ENCODE assay signal across 11 cellular contexts in genomic region chr7:150979706-150980390, GRCh38. TPM values are rescaled to one million over a fixed set of nuclear protein-coding genes. Genes with fewer than 3 reads are reported as not detected.
DNase-seq lines count a peak whose midpoint lies in the region; ATAC-seq and TF ChIP-seq lines count a peak whose summit lies in the region.
"Had no signal": no experiment of that assay in that cellular context is flagged by ENCODE, and none has a peak within 500 bp of the region (broad histone marks: within the 10 kb centered on the region; RNA-seq: fewer than 3 reads in every experiment).

No MANE protein-coding gene starts in this region.

- intact Hi-C loops in Caco-2 (cut with micrococcal nuclease; ENCODE audit: unreplicated experiment), result no loop called here
- intact Hi-C loops in left ventricle myocardium superior (cut with micrococcal nuclease), result loop anchor here (10.0 kb wide), 1 partner anchor 195 kb away; no protein-coding TSS in a partner anchor

- H3K27ac ChIP-seq in parathyroid adenoma, result peak overlapping the region; percentile 95
- H3K27ac ChIP-seq: C4-2B, skin epidermis had no signal

- no peak overlapping the region for H3K9ac ChIP-seq in parathyroid adenoma

- DNase-seq in Caco-2, result no peak
- DNase-seq in RKO (ENCODE audit: low spot score), result peak; percentile 52
- DNase-seq in left ventricle myocardium superior, result peak; percentile 45
- DNase-seq in inferior parietal cortex (ENCODE audit: extremely low spot score), result no peak
- DNase-seq in ecto neural progenitor cell (ENCODE audit: low spot score), result no peak
- no peak for DNase-seq in stimulated activated CD4-positive, alpha-beta T cell treated with anti-CD3 and anti-CD28 coated beads, Interleukin-15, amount 100 ng/mL, for 24 hours
- DNase-seq in GDM1 (lab: John Stamatoyannopoulos, UW), result no peak

- peaks cover 11% of the 10 kb centered on the region for H3K4me1 Mint-ChIP-seq in Caco-2 (ENCODE audit: low read depth, unreplicated experiment)

- H3K4me1 ChIP-seq in Caco-2 (peaks cover 12% of the 10 kb centered on the region; the same call in 1 of the 2 replicates), parathyroid adenoma (peaks cover 28% of the 10 kb centered on the region)

- H3K27me3 ChIP-seq in Caco-2 (replicated peaks; ENCODE audit: control insufficient read depth, insufficient read depth, low read length) (no peaks in the 10 kb centered on the region), parathyroid adenoma (ENCODE audit: control insufficient read depth, insufficient read depth, low read length) (no peaks in the 10 kb centered on the region)

- peaks cover 18% of the 10 kb centered on the region for H3K27me3 Mint-ChIP-seq in Caco-2 (ENCODE audit: insufficient read depth, unreplicated experiment)

- H3K4me3 Mint-ChIP-seq in Caco-2 (ENCODE audit: unreplicated experiment), result peak overlapping the region; percentile 23
- H3K4me3 Mint-ChIP-seq: activated naive CD8-positive, alpha-beta T cell treated with anti-CD3 and anti-CD28 coated beads, Interleukin-2, amount 10 ng/mL, durations not matched to agents 7 days and 5 days had no signal

- H3K4me2 ChIP-seq in parathyroid adenoma (ENCODE audit: low read length), result no peak overlapping the region

- no TSS peak for BruUV-seq in Caco-2 (replicated peaks; lab: Mats Ljungman, UMichigan)

- CTCF ChIA-PET in Caco-2 (lab: Charles Lee), result interaction anchor here (1.1 to 1.2 kb wide), 2 partner anchors 17 kb away, joined by 4 to 5 read pairs; no protein-coding TSS in a partner anchor

- peaks cover 7% of the 10 kb centered on the region for H3K36me3 Mint-ChIP-seq in Caco-2 (ENCODE audit: insufficient read depth, unreplicated experiment)

- peak overlapping the region; percentile 77 for H2AFZ ChIP-seq in parathyroid adenoma

- H3K4me3 ChIP-seq in Caco-2 (ENCODE audit: low read depth, low read length), result no peak overlapping the region
- H3K4me3 ChIP-seq in parathyroid adenoma (ENCODE audit: low read depth, low read length), result no peak overlapping the region
- H3K4me3 ChIP-seq: skin epidermis had no signal

- no peak for TF ChIP-seq CTCF in Caco-2 (IDR thresholded peaks at IDR 0.05; ENCODE audit: insufficient read depth in 1 of 2, low read depth in 1 of 2, low read length in 1 of 2, severe bottlenecking in 1 of 2, unreplicated experiment in 1 of 2)
- TF ChIP-seq CTCF in parathyroid adenoma (IDR thresholded peaks at IDR 0.05), result no peak

- H3K9me3 ChIP-seq in Caco-2, result no peaks in the 10 kb centered on the region
- H3K9me3 ChIP-seq in parathyroid adenoma (ENCODE audit: control insufficient read depth, low read length), result no peaks in the 10 kb centered on the region

- H3K9me3 Mint-ChIP-seq in Caco-2 (ENCODE audit: unreplicated experiment), result no peaks in the 10 kb centered on the region
- H3K9me3 Mint-ChIP-seq: activated naive CD8-positive, alpha-beta T cell treated with anti-CD3 and anti-CD28 coated beads, Interleukin-2, amount 10 ng/mL, durations not matched to agents 7 days and 5 days had no signal

- no peaks in the 10 kb centered on the region for H3K36me3 ChIP-seq in Caco-2 (ENCODE audit: control insufficient read depth, insufficient read depth, low read length)
- no peaks in the 10 kb centered on the region for H3K36me3 ChIP-seq in parathyroid adenoma (ENCODE audit: control insufficient read depth, insufficient read depth, low read length)

- no peaks in the 10 kb centered on the region for H3K79me2 ChIP-seq in parathyroid adenoma

- ATAC-seq in left ventricle myocardium superior, result no peak

- POLR2A ChIA-PET in Caco-2 (lab: Charles Lee), result no interaction called here

- H3K27ac Mint-ChIP-seq in Caco-2 (ENCODE audit: unreplicated experiment), result no peak overlapping the region
- H3K27ac Mint-ChIP-seq: activated naive CD8-positive, alpha-beta T cell treated with anti-CD3 and anti-CD28 coated beads, Interleukin-2, amount 10 ng/mL, durations not matched to agents 7 days and 5 days had no signal

RNA-seq across cellular contexts. Expression of gene KCNH2, which starts 1.7 kb away (rescaled TPM):
- 0.60 and 0.66 TPM in 2 replicates for total RNA-seq in Caco-2 (2022)
- 107 TPM for total RNA-seq in left ventricle myocardium superior

RNA-seq across cellular contexts. Expression of gene NOS3, which starts 11.0 kb away (rescaled TPM):
- total RNA-seq in Caco-2 (2022), result 1.1 TPM in 1 of 2 replicates, not detected in the other
- 10.9 TPM for total RNA-seq in left ventricle myocardium superior

RNA-seq across cellular contexts. Expression of gene ATG9B, which starts 44.4 kb away (rescaled TPM):
- total RNA-seq in Caco-2 (2022), result 4.3 and 4.8 TPM in 2 replicates
- total RNA-seq in left ventricle myocardium superior, result not detected

RNA-seq across cellular contexts. Expression of gene ABCB8, which starts 48.4 kb away (rescaled TPM):
- total RNA-seq in Caco-2 (2022), result 30.1 and 30.8 TPM in 2 replicates
- 29.7 TPM for total RNA-seq in left ventricle myocardium superior

Comparison
In these comparisons a context has a peak if more than half of its experiments do, and no peak if none do; other contexts are left out.
1. DNase-seq: peak in RKO (single experiment) and left ventricle myocardium superior (single experiment); none in Caco-2 (0 of 2), inferior parietal cortex (single experiment), ecto neural progenitor cell (single experiment), stimulated activated CD4-positive, alpha-beta T cell treated with anti-CD3 and anti-CD28 coated beads, Interleukin-15, amount 100 ng/mL, for 24 hours (single experiment) and GDM1 (single experiment).
2. RNA of gene KCNH2, which starts 1.7 kb away (total RNA-seq): 107 TPM in left ventricle myocardium superior (single experiment); 0.60 to 0.66 TPM in Caco-2; every median in the first group is over 10 times any median in the second.